ENCODE assay signal across 8 cellular contexts in the genomic region with DNA sequence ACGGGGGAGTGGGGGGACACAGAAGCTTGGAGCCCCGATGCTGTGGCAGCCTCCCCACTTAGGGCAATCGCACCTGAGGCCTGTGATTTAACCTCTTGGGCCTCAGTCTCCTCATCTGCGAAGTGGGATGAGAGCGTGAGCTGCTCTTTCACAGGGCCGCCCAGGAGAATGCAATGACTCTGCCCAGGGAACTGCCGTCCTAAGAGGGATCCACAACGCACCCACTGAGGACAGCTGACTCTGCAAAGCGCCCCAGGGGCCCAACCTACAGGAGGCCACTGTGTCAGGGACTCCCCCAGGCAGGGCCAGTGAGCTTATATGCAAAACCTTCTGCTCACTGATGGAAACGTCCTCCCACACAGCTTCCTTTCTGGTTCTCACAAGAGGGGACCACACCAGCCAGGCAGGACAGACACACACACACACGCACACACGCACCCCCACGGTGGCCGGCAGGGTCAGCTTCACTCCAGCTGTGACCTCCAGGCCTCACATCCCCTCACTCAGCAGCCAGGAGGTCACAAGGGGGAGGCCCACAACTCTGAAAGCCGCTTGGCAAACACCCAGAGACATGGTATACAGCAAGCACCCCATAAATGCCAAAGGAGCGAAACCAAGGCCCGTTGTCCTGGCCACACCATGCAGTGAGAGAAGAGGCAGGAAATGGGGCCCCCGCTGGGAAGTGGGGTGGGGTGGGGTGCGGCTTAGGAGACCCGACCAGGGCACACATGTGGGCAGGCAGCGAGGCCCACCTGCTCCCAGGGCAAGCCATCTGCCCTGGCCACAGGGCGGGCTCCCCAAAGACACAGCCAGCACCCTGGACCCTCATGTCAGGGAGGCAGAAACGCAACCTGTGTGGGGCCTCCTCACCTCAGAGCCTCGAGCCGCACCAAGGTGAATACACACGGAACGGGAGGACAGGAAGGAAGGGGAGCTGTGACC.
DNase-seq lines count a peak whose midpoint lies in the region; ATAC-seq and TF ChIP-seq lines count a peak whose summit lies in the region.

No MANE protein-coding gene starts in this region.

- peak overlapping the region; percentile 23 for H3K27ac Mint-ChIP-seq in type B pancreatic cell

- CTCF ChIA-PET in GM10248 (lab: Yijun Ruan, JAX) = interaction anchor here (0.7 to 4.3 kb wide), 17 partner anchors 8 to 413 kb away, joined by 3 to 26 read pairs (median 3); no protein-coding TSS in a partner anchor

- H3K4me1 Mint-ChIP-seq in type B pancreatic cell (ENCODE audit: unreplicated experiment) = peaks cover 28% of the 10 kb centered on the region

- no peak overlapping the region for H3K4me3 Mint-ChIP-seq in type B pancreatic cell

- no peaks in the 10 kb centered on the region for H3K36me3 Mint-ChIP-seq in type B pancreatic cell

- ATAC-seq in GM21447 (IDR thresholded peaks at IDR 0.05; ENCODE audit: unreplicated experiment) (peak; percentile 95), HG03575 (IDR thresholded peaks at IDR 0.05; ENCODE audit: extremely low read depth, insufficient number of reproducible peaks, low FRiP score, unreplicated experiment) (peak; percentile 62)

- DNase-seq in GM10248 (ENCODE audit: extremely low spot score) = peak; percentile 96
- DNase-seq in amniotic epithelial cell (ENCODE audit: low read depth) = peak; percentile 25
- no peak for DNase-seq in type B pancreatic cell (ENCODE audit: extremely low spot score, unreplicated experiment)
- DNase-seq in effector CD4-positive, alpha-beta T cell = no peak
- no peak for DNase-seq in SK-N-DZ (ENCODE audit: low spot score)
- DNase-seq in ecto neural progenitor cell (ENCODE audit: low spot score) = no peak

- TF ChIP-seq CTCF in GM10248 (IDR thresholded peaks at IDR 0.05; ENCODE audit: control extremely low read depth, extremely low read depth, low read depth, missing control alignments) (no peak), type B pancreatic cell (conservative IDR thresholded peaks at IDR 0.05) (no peak)

- H3K27me3 Mint-ChIP-seq in type B pancreatic cell = no peaks in the 10 kb centered on the region

- POLR2A ChIA-PET in GM10248 (lab: Yijun Ruan, JAX) = interaction anchor here (1.0 kb wide), 1 partner anchor 12 kb away, joined by 3 read pairs; no protein-coding TSS in a partner anchor

- H3K9me3 Mint-ChIP-seq in type B pancreatic cell = no peaks in the 10 kb centered on the region

Comparison
In these comparisons a context has a peak if more than half of its experiments do, and no peak if none do; other contexts are left out.
1. DNase-seq: peak in GM10248 (single experiment) and amniotic epithelial cell (single experiment); none in type B pancreatic cell (single experiment), effector CD4-positive, alpha-beta T cell (single experiment), SK-N-DZ (single experiment) and ecto neural progenitor cell (single experiment).